Comparison of ENCODE assay signal across 19 cellular contexts in genomic region chr1:150141452-150141851, GRCh38. TPM values are rescaled to one million over a fixed set of nuclear protein-coding genes. Genes with fewer than 3 reads are reported as not detected.
A peak's percentile ranks its signal among the peaks of the same experiment; 100 is the strongest.
DNase-seq lines count a peak whose midpoint lies in the region; ATAC-seq and TF ChIP-seq lines count a peak whose summit lies in the region.
"Had no signal": no experiment of that assay in that cellular context is flagged by ENCODE, and none has a peak within 500 bp of the region (broad histone marks: within the 10 kb centered on the region; RNA-seq: fewer than 3 reads in every experiment).

No MANE protein-coding gene starts in this region.

- intact Hi-C loops in CD14-positive monocyte (cut with micrococcal nuclease) = loop anchor here in 1 of 2 donors (5.0 kb wide), 1 partner anchor 44 kb away; no protein-coding TSS in a partner anchor

- peak; percentile 38 for DNase-seq in GM13976 (ENCODE audit: low spot score)
- DNase-seq in SJSA1 (ENCODE audit: low read depth in 1 of 2, low spot score in 2 of 2) = no peak
- DNase-seq in lung microvascular endothelial cell (ENCODE audit: low read depth in 2 of 2) = peak; percentile 14 to 54
- DNase-seq in stimulated activated naive B cell treated with anti-CD40 and anti-IgM and Interleukin-4, amounts not matched to agents 10 μg/mL and 1 μg/mL and 100 μg/mL, for 72 hours = no peak
- no peak for DNase-seq in CD14-positive monocyte (ENCODE audit: low spot score)
- no peak for DNase-seq in activated naive CD4-positive, alpha-beta T cell treated with anti-CD3 and anti-CD28 coated beads, Interleukin-2, amount 50 U/mL, for 72 hours (ENCODE audit: low spot score in 2 of 2)
- DNase-seq: ACHN, C1 segment of cervical spinal cord, DMS79 treated with DMSO at 0.1 percent for 48 hours, Kasumi-1, MG63, NCI-H1048, NCI-H146, NCI-H2029 treated with DMSO at 0.1 percent for 48 hours, NCI-H2171, NCI-H526, PC-9 had no signal

- peaks cover 9% of the 10 kb centered on the region for H3K36me3 ChIP-seq in SJSA1
- H3K36me3 ChIP-seq: MG63 had no signal

- no peaks in the 10 kb centered on the region for H3K27me3 ChIP-seq in SJSA1 (replicated peaks)
- H3K27me3 ChIP-seq: MG63 had no signal

- H3K9me3 Mint-ChIP-seq in stimulated activated naive B cell treated with anti-CD40 and anti-IgM and Interleukin-4, amounts not matched to agents 10 μg/mL and 1 μg/mL and 100 μg/mL, for 72 hours = no peaks in the 10 kb centered on the region
- H3K9me3 Mint-ChIP-seq in CD14-positive monocyte = no peaks in the 10 kb centered on the region
- no peaks in the 10 kb centered on the region for H3K9me3 Mint-ChIP-seq in activated naive CD4-positive, alpha-beta T cell treated with anti-CD3 and anti-CD28 coated beads, Interleukin-2, amount 50 U/mL, for 72 hours
- H3K9me3 Mint-ChIP-seq: IgD-negative memory B cell had no signal

- peak overlapping the region; percentile 78 for H3K27ac Mint-ChIP-seq in stimulated activated naive B cell treated with anti-CD40 and anti-IgM and Interleukin-4, amounts not matched to agents 10 μg/mL and 1 μg/mL and 100 μg/mL, for 72 hours
- H3K27ac Mint-ChIP-seq in CD14-positive monocyte = no peak overlapping the region
- H3K27ac Mint-ChIP-seq in activated naive CD4-positive, alpha-beta T cell treated with anti-CD3 and anti-CD28 coated beads, Interleukin-2, amount 50 U/mL, for 72 hours = no peak overlapping the region
- H3K27ac Mint-ChIP-seq: IgD-negative memory B cell had no signal

- in situ Hi-C loops in GM13976 (cut with MboI; ENCODE audit: low sequenced_read_pairs, unreplicated experiment) = no loop called here

- peaks cover 14% of the 10 kb centered on the region for H3K4me1 ChIP-seq in SJSA1 (replicated peaks)

- H3K4me1 Mint-ChIP-seq in stimulated activated naive B cell treated with anti-CD40 and anti-IgM and Interleukin-4, amounts not matched to agents 10 μg/mL and 1 μg/mL and 100 μg/mL, for 72 hours = peaks cover 14 to 21% of the 10 kb centered on the region in 2 donors
- H3K4me1 Mint-ChIP-seq in CD14-positive monocyte = peaks cover 13% of the 10 kb centered on the region

- peaks cover 2 to 16% of the 10 kb centered on the region in 2 donors for H3K36me3 Mint-ChIP-seq in stimulated activated naive B cell treated with anti-CD40 and anti-IgM and Interleukin-4, amounts not matched to agents 10 μg/mL and 1 μg/mL and 100 μg/mL, for 72 hours
- H3K36me3 Mint-ChIP-seq in CD14-positive monocyte = peaks cover 18 to 25% of the 10 kb centered on the region in 2 donors
- no peaks in the 10 kb centered on the region for H3K36me3 Mint-ChIP-seq in activated naive CD4-positive, alpha-beta T cell treated with anti-CD3 and anti-CD28 coated beads, Interleukin-2, amount 50 U/mL, for 72 hours

- H3K27ac ChIP-seq in SJSA1 = peak overlapping the region; percentile 6; the same call in 1 of the 2 replicates
- H3K27ac ChIP-seq: PC-9 had no signal

- no peak for TF ChIP-seq CTCF in GM13976 (IDR thresholded peaks at IDR 0.05; ENCODE audit: borderline replicate concordance, control extremely low read depth, extremely low read depth, insufficient read depth, missing control alignments)
- TF ChIP-seq CTCF in CD14-positive monocyte (IDR thresholded peaks at IDR 0.05) = no peak

- no peaks in the 10 kb centered on the region for H3K27me3 Mint-ChIP-seq in stimulated activated naive B cell treated with anti-CD40 and anti-IgM and Interleukin-4, amounts not matched to agents 10 μg/mL and 1 μg/mL and 100 μg/mL, for 72 hours
- H3K27me3 Mint-ChIP-seq in CD14-positive monocyte (ENCODE audit: low read depth in 3 of 3) = peaks cover under 1 to 3% (median 3%) of the 10 kb centered on the region in 3 donors
- H3K27me3 Mint-ChIP-seq: IgD-negative memory B cell had no signal

- peak; percentile 86 to 95 for ATAC-seq in stimulated activated naive B cell treated with anti-CD40 and anti-IgM and Interleukin-4, amounts not matched to agents 10 μg/mL and 1 μg/mL and 100 μg/mL, for 72 hours (replicated peaks)
- no peak for ATAC-seq in activated naive CD4-positive, alpha-beta T cell treated with anti-CD3 and anti-CD28 coated beads, Interleukin-2, amount 50 U/mL, for 72 hours
- no peak for ATAC-seq in HG02970 (IDR thresholded peaks at IDR 0.05; ENCODE audit: low FRiP score, unreplicated experiment)

- peak overlapping the region in 1 of 2 donors; percentile 59 for H3K4me3 Mint-ChIP-seq in stimulated activated naive B cell treated with anti-CD40 and anti-IgM and Interleukin-4, amounts not matched to agents 10 μg/mL and 1 μg/mL and 100 μg/mL, for 72 hours
- no peak overlapping the region for H3K4me3 Mint-ChIP-seq in CD14-positive monocyte
- H3K4me3 Mint-ChIP-seq: IgD-negative memory B cell had no signal

- no peak overlapping the region for H3K4me3 ChIP-seq in SJSA1
- H3K4me3 ChIP-seq: MG63, PC-9 had no signal

- H3K9me3 ChIP-seq in SJSA1 (replicated peaks) = no peaks in the 10 kb centered on the region
- H3K9me3 ChIP-seq: MG63 had no signal

RNA-seq across cellular contexts. Expression of gene PLEKHO1, which starts 8.3 kb away (rescaled TPM):
- 76.2 and 90.1 TPM in 2 replicates for total RNA-seq in SJSA1 (2014; rRNA removed; shearing (Covaris generic))
- total RNA-seq in lung microvascular endothelial cell = 39.0 and 57.5 TPM in 2 replicates
- polyA plus RNA-seq in CD14-positive monocyte = 100 to 1,000 TPM in 1 of 2 donors, 10 to 100 TPM in 1; 87.2 to 110 TPM
- 10 to 100 TPM in 1 of 2 donors, 1 to 10 TPM in 1; 6.7 to 14.7 TPM for total RNA-seq in activated naive CD4-positive, alpha-beta T cell treated with anti-CD3 and anti-CD28 coated beads, Interleukin-2, amount 50 U/mL, for 72 hours

Comparison
In these comparisons a context has a peak if more than half of its experiments do, and no peak if none do; other contexts are left out.
1. DNase-seq: peak in GM13976 (single experiment) and lung microvascular endothelial cell (2 of 2); none in SJSA1 (0 of 2), stimulated activated naive B cell treated with anti-CD40 and anti-IgM and Interleukin-4, amounts not matched to agents 10 μg/mL and 1 μg/mL and 100 μg/mL, for 72 hours (single experiment), CD14-positive monocyte (single experiment) and activated naive CD4-positive, alpha-beta T cell treated with anti-CD3 and anti-CD28 coated beads, Interleukin-2, amount 50 U/mL, for 72 hours (0 of 2).
2. ATAC-seq: peak in stimulated activated naive B cell treated with anti-CD40 and anti-IgM and Interleukin-4, amounts not matched to agents 10 μg/mL and 1 μg/mL and 100 μg/mL, for 72 hours (2 of 2); none in activated naive CD4-positive, alpha-beta T cell treated with anti-CD3 and anti-CD28 coated beads, Interleukin-2, amount 50 U/mL, for 72 hours (0 of 2) and HG02970 (single experiment).